15 cellular contexts compared by ENCODE assay signal in the genomic region with DNA sequence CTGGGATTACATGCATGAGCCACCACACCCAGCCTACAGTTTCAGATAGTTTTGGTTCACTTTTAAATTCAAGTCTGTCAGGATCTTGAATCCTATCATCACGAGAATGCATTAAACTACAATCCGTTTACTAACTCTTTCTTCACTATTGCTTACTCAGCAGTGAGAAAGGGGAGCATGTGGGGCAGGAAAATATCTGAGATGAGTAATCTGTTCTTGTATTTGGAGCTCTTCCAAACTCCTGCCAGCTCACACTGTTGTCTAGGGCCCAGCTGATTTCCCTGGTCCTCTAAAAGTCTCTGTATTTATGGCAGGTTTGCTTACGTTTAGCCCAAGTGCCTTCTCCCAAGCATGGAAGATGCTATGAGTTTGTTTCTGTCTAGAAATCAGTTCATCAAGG.
A peak's percentile ranks its signal among the peaks of the same experiment; 100 is the strongest.
DNase-seq lines count a peak whose midpoint lies in the region; ATAC-seq, FAIRE-seq and TF ChIP-seq lines count a peak whose summit lies in the region.
"Had no signal": no experiment of that assay in that cellular context is flagged by ENCODE, and none has a peak within 500 bp of the region (broad histone marks: within the 10 kb centered on the region; RNA-seq: fewer than 3 reads in every experiment).

No MANE protein-coding gene starts in this region.

- TF ChIP-seq CTCF in K562 (IDR thresholded peaks at IDR 0.05 in 2 of 3, conservative IDR thresholded peaks at IDR 0.05 in 1 of 3; ENCODE audit: insufficient read depth in 2 of 3, low read depth in 1 of 3, low read length in 3 of 3) (no peak), foreskin keratinocyte (conservative IDR thresholded peaks at IDR 0.05) (no peak), natural killer cell (IDR thresholded peaks at IDR 0.05) (no peak)

- H3K9me1 ChIP-seq in K562 (ENCODE audit: control insufficient read depth, insufficient read depth, low read length): no peaks in the 10 kb centered on the region

- no peak overlapping the region for H3K27ac Mint-ChIP-seq in natural killer cell

- H3K4me3 Mint-ChIP-seq in natural killer cell: no peak overlapping the region

- CTCF ChIA-PET in K562 (lab: Yijun Ruan, JAX; ENCODE audit: low intra/inter-chr PET ratio): no interaction called here

- in situ Hi-C loops in K562 (cut with MboI): no loop called here

- TF ChIP-seq POLR2A in K562 (conservative IDR thresholded peaks at IDR 0.05): no peak

- TF ChIP-seq RAD21 in K562 (CRISPR knock-in tag; conservative IDR thresholded peaks at IDR 0.05 in 1 of 2, IDR thresholded peaks at IDR 0.05 in 1 of 2): no peak

- H3K4me1 Mint-ChIP-seq in natural killer cell: no peaks in the 10 kb centered on the region

- H3K27me3 Mint-ChIP-seq in natural killer cell (ENCODE audit: low read depth in 2 of 2): peaks cover 18 to 26% of the 10 kb centered on the region in 2 donors

- peaks cover 0 to 27% of the 10 kb centered on the region in 2 experiments; a peak in 2 of 5 replicates for H3K27me3 ChIP-seq in K562 (ENCODE audit: control insufficient read depth in 2 of 2, insufficient read depth in 2 of 2, low read length in 2 of 2)
- H3K27me3 ChIP-seq in foreskin keratinocyte: peaks cover 13% of the 10 kb centered on the region
- H3K27me3 ChIP-seq: adrenal gland, neutrophil had no signal

- peaks cover 3 to 14% of the 10 kb centered on the region in 2 donors for H3K9me3 Mint-ChIP-seq in natural killer cell

- DNase-seq in A172 (ENCODE audit: low spot score) (peak; percentile 81), LHCN-M2 (ENCODE audit: low read depth) (peak; percentile 79), K562 (ENCODE audit: extremely low read depth in 1 of 4, low spot score in 3 of 4) (no peak), foreskin keratinocyte (peak; percentile 65 to 79), middle frontal gyrus (ENCODE audit: extremely low spot score, low spot score) (no peak), natural killer cell (no peak), T-helper 1 cell (no peak)
- no peak for DNase-seq in activated CD4-positive, alpha-beta T cell treated with anti-CD3 and anti-CD28 coated beads, Interleukin-2, amount 50 U/mL, for 4 hours
- DNase-seq: activated T-cell treated with anti-CD3 and anti-CD28 coated beads, Interleukin-2, amount 50 U/mL, for 1 hour; adrenal gland; DMS153; effector memory CD4-positive, alpha-beta T cell; Kasumi-1 had no signal

- H3K36me3 Mint-ChIP-seq in natural killer cell: peaks cover 13% of the 10 kb centered on the region

- POLR2A ChIA-PET in K562 (lab: Yijun Ruan, JAX): interaction anchor here (0.9 kb wide), 1 partner anchor 56 kb away, joined by 4 read pairs; no protein-coding TSS in a partner anchor

- FAIRE-seq in K562 (lab: Jason Lieb, UNC): no peak

- intact Hi-C loops in K562 (cut with micrococcal nuclease) (no loop called here), natural killer cell (cut with micrococcal nuclease) (no loop called here)

- no peaks in the 10 kb centered on the region for H4K20me1 ChIP-seq in K562 (replicated peaks; ENCODE audit: control insufficient read depth, insufficient read depth, low read length)

- no TSS peak for BruUV-seq in K562 (replicated peaks; lab: Mats Ljungman, UMichigan)

- H3K79me2 ChIP-seq in K562 (ENCODE audit: control insufficient read depth, insufficient read depth, low read length): no peaks in the 10 kb centered on the region

- WGBS in K562 (ENCODE audit: insufficient coverage, low coverage, missing lambda C conversion rate): 0% methylated on average over 3 of the region's 3 CpGs

- no peak overlapping the region for H3K9ac ChIP-seq in K562 (ENCODE audit: insufficient read depth in 1 of 2, low read depth in 2 of 2, low read length in 2 of 2)

- H3K36me3 ChIP-seq in K562 (ENCODE audit: control insufficient read depth, insufficient read depth, low read length): no peaks in the 10 kb centered on the region
- H3K36me3 ChIP-seq: adrenal gland, neutrophil had no signal

- H3K4me3 ChIP-seq in K562: no peak overlapping the region
- H3K4me3 ChIP-seq: adrenal gland, lung had no signal

- no peak for ATAC-seq in K562
- ATAC-seq in foreskin keratinocyte: peak; percentile 95
- ATAC-seq in natural killer cell: no peak

- H3K4me2 ChIP-seq in K562 (ENCODE audit: insufficient read depth, low read length): no peak overlapping the region

- TF ChIP-seq EP300 in K562 (IDR thresholded peaks at IDR 0.05; ENCODE audit: low read length): no peak

- H3K4me1 ChIP-seq in K562 (replicated peaks in 1 of 2; ENCODE audit: control insufficient read depth in 2 of 2, insufficient read depth in 2 of 2, low read length in 2 of 2) (no peaks in the 10 kb centered on the region), foreskin keratinocyte (no peaks in the 10 kb centered on the region)
- H3K4me1 ChIP-seq: adrenal gland had no signal

- H3K27ac ChIP-seq in K562 (ENCODE audit: extremely low read depth, low read depth, low read length): no peak overlapping the region
- no peak overlapping the region for H3K27ac ChIP-seq in foreskin keratinocyte
- H3K27ac ChIP-seq: adrenal gland, neutrophil had no signal

- no peak overlapping the region for H2AFZ ChIP-seq in K562 (ENCODE audit: low read depth, low read length)

- no peaks in the 10 kb centered on the region for H3K9me3 ChIP-seq in K562 (replicated peaks; ENCODE audit: control insufficient read depth, insufficient read depth, low read depth, low read length)
- H3K9me3 ChIP-seq: adrenal gland had no signal

TF ChIP-seq in K562, 482 proteins besides CTCF, POLR2A, EP300 and RAD21:
- TF ChIP-seq ZNF316 (IDR thresholded peaks at IDR 0.05): peak; percentile 36
- peak; percentile 36; the same call in 1 of the 2 replicates for TF ChIP-seq C11orf30 (IDR thresholded peaks at IDR 0.05; ENCODE audit: low read depth)
- TF ChIP-seq PPARD (CRISPR knock-in tag; IDR thresholded peaks at IDR 0.05): no peak
- 0 out of 2 replicates have a peak, but pooled peaks have one; percentile 22 for TF ChIP-seq MAFG (tag; conservative IDR thresholded peaks at IDR 0.05)
- 0 out of 2 replicates have a peak, but pooled peaks have one; percentile 5 for TF ChIP-seq MAFK (IDR thresholded peaks at IDR 0.05; ENCODE audit: low read length)

Comparison
In these comparisons a context has a peak if more than half of its experiments do, and no peak if none do; other contexts are left out.
1. DNase-seq: peak in A172 (single experiment), LHCN-M2 (single experiment) and foreskin keratinocyte (2 of 2); none in K562 (0 of 4), middle frontal gyrus (single experiment), natural killer cell (single experiment), T-helper 1 cell (0 of 5) and activated CD4-positive, alpha-beta T cell treated with anti-CD3 and anti-CD28 coated beads, Interleukin-2, amount 50 U/mL, for 4 hours (0 of 2).